1 cellular context compared by ENCODE assay signal in genomic region chr6:108027594-108027993, GRCh38.
TF ChIP-seq lines count a peak whose summit lies in the region.

No MANE protein-coding gene starts in this region.

TF ChIP-seq in IMR-90, 13 proteins besides CTCF, POLR2A, EP300 and RAD21:
- TF ChIP-seq RFX5 (IDR thresholded peaks at IDR 0.05; ENCODE audit: low read depth, low read length) (no peak), NFE2L2 (IDR thresholded peaks at IDR 0.05; ENCODE audit: low read depth, low read length) (no peak), MAZ (IDR thresholded peaks at IDR 0.05; ENCODE audit: borderline replicate concordance, low read depth, low read length) (no peak), FOS (IDR thresholded peaks at IDR 0.05; ENCODE audit: low read depth, low read length) (no peak), MAFK (IDR thresholded peaks at IDR 0.05; ENCODE audit: low read depth, low read length) (no peak), BHLHE40 (IDR thresholded peaks at IDR 0.05; ENCODE audit: low read depth, low read length) (no peak)
- TF ChIP-seq, protein P1, sequence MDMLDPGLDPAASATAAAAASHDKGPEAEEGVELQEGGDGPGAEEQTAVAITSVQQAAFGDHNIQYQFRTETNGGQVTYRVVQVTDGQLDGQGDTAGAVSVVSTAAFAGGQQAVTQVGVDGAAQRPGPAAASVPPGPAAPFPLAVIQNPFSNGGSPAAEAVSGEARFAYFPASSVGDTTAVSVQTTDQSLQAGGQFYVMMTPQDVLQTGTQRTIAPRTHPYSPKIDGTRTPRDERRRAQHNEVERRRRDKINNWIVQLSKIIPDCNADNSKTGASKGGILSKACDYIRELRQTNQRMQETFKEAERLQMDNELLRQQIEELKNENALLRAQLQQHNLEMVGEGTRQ (IDR thresholded peaks at IDR 0.05; ENCODE audit: low read depth, low read length): no peak
